ENCODE assay signal across 18 cellular contexts in the genomic region with DNA sequence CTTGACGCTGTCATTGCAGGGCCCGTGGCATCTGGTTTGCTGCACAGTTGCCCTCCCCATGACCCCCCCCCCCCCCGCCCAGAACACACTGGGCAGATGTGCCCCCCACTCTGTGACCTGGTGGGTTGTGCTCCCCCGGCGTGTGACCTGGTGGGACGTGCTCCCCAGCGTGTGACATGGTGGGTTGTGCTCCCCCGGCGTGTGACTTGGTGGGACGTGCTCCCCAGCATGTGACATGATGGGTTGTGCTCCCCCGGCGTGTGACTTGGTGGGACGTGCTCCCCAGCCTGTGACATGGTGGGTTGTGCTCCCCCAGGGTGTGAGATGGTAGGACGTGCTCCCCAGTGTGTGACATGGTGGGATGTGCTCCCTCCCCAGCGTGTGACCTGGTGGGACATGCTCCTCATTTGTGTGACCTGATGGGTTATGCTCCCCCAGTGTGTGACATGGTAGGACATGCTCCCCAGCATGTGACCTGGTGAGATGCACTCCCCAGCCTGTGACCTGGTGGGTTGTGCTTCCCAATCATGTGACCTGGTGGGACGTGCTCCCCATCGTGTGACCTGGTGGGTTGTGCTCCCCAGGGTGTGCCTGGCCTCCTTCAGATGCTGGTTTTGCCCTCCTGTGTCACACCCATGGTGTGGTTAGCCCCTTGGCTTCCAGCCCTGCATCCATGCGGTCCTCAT.
DNase-seq lines count a peak whose midpoint lies in the region; ATAC-seq, FAIRE-seq and TF ChIP-seq lines count a peak whose summit lies in the region.
"Had no signal": no experiment of that assay in that cellular context is flagged by ENCODE, and none has a peak within 500 bp of the region (broad histone marks: within the 10 kb centered on the region; RNA-seq: fewer than 3 reads in every experiment).

No MANE protein-coding gene starts in this region.

- H3K27ac Mint-ChIP-seq in brain (peak overlapping the region in 3 of 5 experiments; percentile 29 to 70 (median 53)), neural crest cell (ENCODE audit: unreplicated experiment) (peak overlapping the region; percentile 57)

- CTCF ChIA-PET in HepG2 (lab: Yijun Ruan, JAX; ENCODE audit: low intra/inter-chr PET ratio, low total read pairs), result no interaction called here

- H3K4me3 Mint-ChIP-seq in brain (no peak overlapping the region), neural crest cell (no peak overlapping the region)

- H2AFZ ChIP-seq in HepG2 (ENCODE audit: low read length), result no peak overlapping the region

- H3K27ac ChIP-seq in HepG2 (ENCODE audit: extremely low read length, insufficient read depth, low read length) (no peak overlapping the region), right lobe of liver (no peak overlapping the region)
- H3K27ac ChIP-seq: C4-2B, HL-60 had no signal

- H4K20me1 ChIP-seq in HepG2 (ENCODE audit: insufficient read depth, low read length), result peaks cover 14% of the 10 kb centered on the region; the same call in 1 of the 2 replicates

- no peak overlapping the region for H3K4me2 ChIP-seq in HepG2 (ENCODE audit: low read depth, low read length)

- 95% methylated on average over 11 of the region's 18 CpGs for WGBS in HepG2 (ENCODE audit: low lambda C conversion rate)
- WGBS in right lobe of liver (ENCODE audit: insufficient coverage, low coverage, low lambda C conversion rate, missing lambda C conversion rate), result no CpG with 5 or more reads among the region's 18 CpGs

- POLR2A ChIA-PET in HepG2 (lab: Yijun Ruan, JAX), result no interaction called here

- H3K27me3 Mint-ChIP-seq in brain (no peaks in the 10 kb centered on the region), neural crest cell (ENCODE audit: low read depth) (no peaks in the 10 kb centered on the region)

- no peak overlapping the region for H3K4me3 ChIP-seq in HepG2 (replicated peaks in 1 of 3; ENCODE audit: insufficient read depth in 1 of 3, low read depth in 2 of 3, low read length in 3 of 3)
- no peak overlapping the region for H3K4me3 ChIP-seq in right lobe of liver
- H3K4me3 ChIP-seq: HAP-1 had no signal

- H3K4me1 ChIP-seq in HepG2 (ENCODE audit: insufficient read depth, low read length), result peaks cover 11% of the 10 kb centered on the region; the same call in 1 of the 2 replicates
- H3K4me1 ChIP-seq in right lobe of liver, result no peaks in the 10 kb centered on the region
- H3K4me1 ChIP-seq: HAP-1 had no signal

- TF ChIP-seq POLR2A in HepG2 (IDR thresholded peaks at IDR 0.05; ENCODE audit: insufficient read depth in 1 of 2, low read depth in 2 of 2, low read length in 2 of 2), result no peak
- TF ChIP-seq POLR2A in right lobe of liver (IDR thresholded peaks at IDR 0.05), result no peak

- no peaks in the 10 kb centered on the region for H3K27me3 ChIP-seq in HepG2 (ENCODE audit: control insufficient read depth in 1 of 2, insufficient read depth in 2 of 2, low read length in 2 of 2)
- no peaks in the 10 kb centered on the region for H3K27me3 ChIP-seq in right lobe of liver

- H3K36me3 Mint-ChIP-seq in brain, result peaks cover 40% of the 10 kb centered on the region
- H3K36me3 Mint-ChIP-seq in neural crest cell (ENCODE audit: low read depth), result peaks cover 9% of the 10 kb centered on the region

- H3K36me3 ChIP-seq in HepG2 (replicated peaks in 1 of 2; ENCODE audit: control insufficient read depth in 1 of 2, insufficient read depth in 2 of 2, low read length in 2 of 2) (peaks cover 12 to 31% of the 10 kb centered on the region in 2 experiments), right lobe of liver (no peaks in the 10 kb centered on the region)
- H3K36me3 ChIP-seq: HAP-1 had no signal

- intact Hi-C loops in HepG2 (cut with micrococcal nuclease; ENCODE audit: unreplicated experiment) (no loop called here), right lobe of liver (cut with DNase I) (no loop called here)

- no TSS peak for BruUV-seq in HepG2 (replicated peaks; lab: Mats Ljungman, UMichigan)

- TF ChIP-seq EP300 in HepG2 (IDR thresholded peaks at IDR 0.05; ENCODE audit: low read depth in 2 of 2, low read length in 2 of 2), result no peak
- TF ChIP-seq EP300 in HepG2 (CRISPR knock-in tag; IDR thresholded peaks at IDR 0.05; ENCODE audit: borderline replicate concordance), result no peak

- H3K79me2 ChIP-seq in HepG2 (ENCODE audit: insufficient read depth, low read length), result peaks cover 19% of the 10 kb centered on the region

- no peak for TF ChIP-seq RAD21 in HepG2 (CRISPR knock-in tag; IDR thresholded peaks at IDR 0.05)

- no peaks in the 10 kb centered on the region for H3K9me3 Mint-ChIP-seq in brain
- no peaks in the 10 kb centered on the region for H3K9me3 Mint-ChIP-seq in neural crest cell

- H3K9ac ChIP-seq in HepG2 (ENCODE audit: insufficient read depth, low read depth, low read length), result no peak overlapping the region

- in situ Hi-C loops in HepG2 (cut with HindIII; ENCODE audit: extremely low pct_ligation_motif_present, low pct_unique_long_range_greater_than_20kb), result no loop called here

- no peak for FAIRE-seq in HepG2 (lab: Jason Lieb, UNC)

- no peaks in the 10 kb centered on the region for H3K9me3 ChIP-seq in HepG2 (ENCODE audit: low read length)
- H3K9me3 ChIP-seq in right lobe of liver, result no peaks in the 10 kb centered on the region
- H3K9me3 ChIP-seq: HAP-1 had no signal

- ATAC-seq in HepG2 (no peak), right lobe of liver (no peak)
- ATAC-seq: Right ventricle myocardium inferior had no signal

- no peak for DNase-seq in HepG2 (ENCODE audit: low spot score)
- no peak for DNase-seq in right lobe of liver
- DNase-seq in neural crest cell (ENCODE audit: low read depth, low spot score), result no peak
- DNase-seq in activated T-cell treated with anti-CD3 and anti-CD28 coated beads for 4 hours, result no peak
- no peak for DNase-seq in ecto neural progenitor cell (ENCODE audit: low spot score)
- DNase-seq in DMS153 treated with DMSO at 0.1 percent for 48 hours (lab: John Stamatoyannopoulos, UW; ENCODE audit: unreplicated experiment), result no peak
- no peak for DNase-seq in Ammon's horn (ENCODE audit: low spot score)
- DNase-seq: 8988T, DMS53, KG1, NCI-H1436, NCI-H2029 treated with DMSO at 0.1 percent for 48 hours, NCI-H748 treated with DMSO at 0.1 percent for 48 hours had no signal

- TF ChIP-seq CTCF in HepG2 (CRISPR knock-in tag; IDR thresholded peaks at IDR 0.05) (no peak), right lobe of liver (IDR thresholded peaks at IDR 0.05) (no peak), brain (conservative IDR thresholded peaks at IDR 0.05) (no peak), neural crest cell (conservative IDR thresholded peaks at IDR 0.05) (no peak)

- H3K4me1 Mint-ChIP-seq in brain, result peaks cover 68% of the 10 kb centered on the region
- H3K4me1 Mint-ChIP-seq in neural crest cell, result peaks cover 50% of the 10 kb centered on the region

TF ChIP-seq in HepG2, 621 proteins besides CTCF, POLR2A, EP300 and RAD21:
- TF ChIP-seq IKZF1 (IDR thresholded peaks at IDR 0.05) (no peak), MIXL1 (CRISPR knock-in tag; IDR thresholded peaks at IDR 0.05) (no peak), KDM5B (CRISPR knock-in tag; IDR thresholded peaks at IDR 0.05; ENCODE audit: borderline replicate concordance) (0 out of 2 replicates have a peak, but pooled peaks have one; percentile 36), ZNF737 (CRISPR knock-in tag; IDR thresholded peaks at IDR 0.05; ENCODE audit: borderline replicate concordance) (no peak), ZMYM3 (CRISPR knock-in tag; IDR thresholded peaks at IDR 0.05) (no peak), ZNF263 (CRISPR knock-in tag; IDR thresholded peaks at IDR 0.05) (peak; percentile 91), KMT2A (CRISPR knock-in tag; IDR thresholded peaks at IDR 0.05) (no peak), GZF1 (CRISPR knock-in tag; IDR thresholded peaks at IDR 0.05) (no peak), MAFF (IDR thresholded peaks at IDR 0.05; ENCODE audit: low read depth, low read length) (no peak), ZNF24 (IDR thresholded peaks at IDR 0.05) (no peak), ZNF350 (CRISPR knock-in tag; IDR thresholded peaks at IDR 0.05; ENCODE audit: borderline replicate concordance, low read depth) (no peak)
- TF ChIP-seq, protein P1, sequence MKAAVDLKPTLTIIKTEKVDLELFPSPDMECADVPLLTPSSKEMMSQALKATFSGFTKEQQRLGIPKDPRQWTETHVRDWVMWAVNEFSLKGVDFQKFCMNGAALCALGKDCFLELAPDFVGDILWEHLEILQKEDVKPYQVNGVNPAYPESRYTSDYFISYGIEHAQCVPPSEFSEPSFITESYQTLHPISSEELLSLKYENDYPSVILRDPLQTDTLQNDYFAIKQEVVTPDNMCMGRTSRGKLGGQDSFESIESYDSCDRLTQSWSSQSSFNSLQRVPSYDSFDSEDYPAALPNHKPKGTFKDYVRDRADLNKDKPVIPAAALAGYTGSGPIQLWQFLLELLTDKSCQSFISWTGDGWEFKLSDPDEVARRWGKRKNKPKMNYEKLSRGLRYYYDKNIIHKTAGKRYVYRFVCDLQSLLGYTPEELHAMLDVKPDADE (CRISPR knock-in tag; IDR thresholded peaks at IDR 0.05), result no peak
